Comparison of ENCODE assay signal across 8 cellular contexts in the genomic region with DNA sequence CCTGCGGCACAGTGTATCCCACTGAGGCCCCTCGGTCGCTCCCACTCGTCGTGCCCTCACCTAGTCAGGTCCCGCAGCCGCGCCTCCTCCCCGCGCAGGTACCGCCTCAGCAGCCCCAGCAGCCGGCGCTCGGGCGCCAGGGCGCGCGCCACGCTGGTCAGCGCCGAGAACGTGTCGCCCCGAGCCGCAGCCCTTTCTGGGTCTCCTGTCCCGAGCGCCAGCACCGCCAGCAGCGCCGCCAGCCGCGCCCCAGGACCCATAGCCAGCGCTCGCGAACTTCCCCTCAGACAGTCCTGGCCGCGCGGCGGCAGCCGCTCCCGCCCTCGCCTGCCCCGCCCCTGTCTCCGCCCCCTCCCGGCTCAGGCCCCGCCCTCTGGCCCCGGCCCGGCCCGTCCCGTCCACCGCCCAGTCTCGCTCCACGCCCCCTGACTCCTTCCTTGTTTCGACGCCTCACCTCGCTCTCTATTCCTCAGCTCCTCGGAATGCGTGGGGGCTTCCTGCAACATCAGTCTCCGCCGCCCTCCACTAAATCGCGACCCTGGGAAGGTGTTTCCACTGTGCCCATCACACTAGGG. TPM values are rescaled to one million over a fixed set of nuclear protein-coding genes. Genes with fewer than 3 reads are reported as not detected.
A peak's percentile ranks its signal among the peaks of the same experiment; 100 is the strongest.
DNase-seq lines count a peak whose midpoint lies in the region; ATAC-seq and TF ChIP-seq lines count a peak whose summit lies in the region.

P4HA3 (minus strand) TSS at position 289 of the 575 bp plus-strand sequence; CDS start at position 260, 29 bp downstream.

- no peaks in the 10 kb centered on the region for H3K36me3 ChIP-seq in iPS DF 6.9 (ENCODE audit: control insufficient read depth, insufficient read depth, low read length)
- no peaks in the 10 kb centered on the region for H3K36me3 ChIP-seq in skeletal muscle tissue (ENCODE audit: control insufficient read depth in 3 of 3, insufficient read depth in 3 of 3, low read length in 3 of 3)

- H3K27me3 ChIP-seq in iPS DF 6.9 (ENCODE audit: control insufficient read depth, insufficient read depth, low read length) (peaks cover 6% of the 10 kb centered on the region; the same call in 1 of the 2 replicates), skeletal muscle tissue (ENCODE audit: control insufficient read depth in 3 of 3, insufficient read depth in 3 of 3, low read length in 3 of 3) (peaks cover 3 to 7% (median 5%) of the 10 kb centered on the region in 3 donors)

- H3K27ac ChIP-seq in iPS DF 6.9 (ENCODE audit: low read length) (no peak within 1 kb of the TSS), skeletal muscle tissue (ENCODE audit: low read depth, low read length) (no peak within 1 kb of the TSS)

- H3K9me3 ChIP-seq in iPS DF 6.9 (ENCODE audit: control insufficient read depth, insufficient read depth, low read length): no peaks in the 10 kb centered on the region
- peaks cover 0 to 3% (median 0%) of the 10 kb centered on the region in 3 donors for H3K9me3 ChIP-seq in skeletal muscle tissue (ENCODE audit: control insufficient read depth in 3 of 3, low read length in 3 of 3)

- H3K4me3 ChIP-seq in astrocyte of the cerebellum (ENCODE audit: low read depth, low read length) (peak within 1 kb of the TSS; percentile 49), iPS DF 6.9 (ENCODE audit: low read length) (peak within 1 kb of the TSS; percentile 28; the same call in 1 of the 2 replicates), skeletal muscle tissue (ENCODE audit: low read length in 3 of 3) (peak within 1 kb of the TSS; percentile 59 to 72 (median 70))

- ATAC-seq in HG02870 (IDR thresholded peaks at IDR 0.05; ENCODE audit: unreplicated experiment) (no peak), GM18907 (IDR thresholded peaks at IDR 0.05; ENCODE audit: unreplicated experiment) (no peak)

- DNase-seq in DMS79 (lab: John Stamatoyannopoulos, UW): peak; percentile 27
- no peak for DNase-seq in DMS79 treated with DMSO at 0.1 percent for 48 hours (lab: John Stamatoyannopoulos, UW)
- peak; percentile 17 for DNase-seq in SKM-1 (lab: John Stamatoyannopoulos, UW; ENCODE audit: unreplicated experiment)
- DNase-seq in astrocyte of the cerebellum (ENCODE audit: low read depth): no peak
- DNase-seq in iPS DF 6.9 (ENCODE audit: low read depth, low spot score): peak; percentile 16

- TF ChIP-seq CTCF in astrocyte of the cerebellum (IDR thresholded peaks at IDR 0.05; ENCODE audit: low read depth, low read length, missing control alignments): no peak

- no CpG with 5 or more reads among the region's 62 CpGs for WGBS in iPS DF 6.9 (ENCODE audit: insufficient coverage, insufficient read length)

- in situ Hi-C loops in astrocyte of the cerebellum (cut with HindIII; ENCODE audit: low sequenced_read_pairs): no loop called here

- H3K4me1 ChIP-seq in iPS DF 6.9 (ENCODE audit: control insufficient read depth, insufficient read depth, low read length) (no peaks in the 10 kb centered on the region; the same call in 1 of the 2 replicates), skeletal muscle tissue (ENCODE audit: control insufficient read depth in 3 of 3, insufficient read depth in 3 of 3, low read length in 3 of 3) (peaks cover 5 to 14% (median 6%) of the 10 kb centered on the region in 3 donors)

- H3K9ac ChIP-seq in skeletal muscle tissue (ENCODE audit: low read depth in 1 of 3, low read length in 3 of 3): peak within 1 kb of the TSS in 2 of 3 donors; percentile 70 to 76

RNA-seq across cellular contexts. Expression of gene P4HA3, which starts in this region (rescaled TPM):
- total RNA-seq in skeletal muscle tissue: 0.52 TPM

Comparison
In these comparisons a context has a peak if more than half of its experiments do, and no peak if none do; other contexts are left out.
1. DNase-seq: peak in DMS79 (single experiment), SKM-1 (single experiment) and iPS DF 6.9 (single experiment); none in DMS79 treated with DMSO at 0.1 percent for 48 hours (single experiment) and astrocyte of the cerebellum (single experiment).
2. Peak in every context shown above with its lines, with median percentiles within 50 percentile points of each other: H3K4me3 ChIP-seq.